In the genomic region with DNA sequence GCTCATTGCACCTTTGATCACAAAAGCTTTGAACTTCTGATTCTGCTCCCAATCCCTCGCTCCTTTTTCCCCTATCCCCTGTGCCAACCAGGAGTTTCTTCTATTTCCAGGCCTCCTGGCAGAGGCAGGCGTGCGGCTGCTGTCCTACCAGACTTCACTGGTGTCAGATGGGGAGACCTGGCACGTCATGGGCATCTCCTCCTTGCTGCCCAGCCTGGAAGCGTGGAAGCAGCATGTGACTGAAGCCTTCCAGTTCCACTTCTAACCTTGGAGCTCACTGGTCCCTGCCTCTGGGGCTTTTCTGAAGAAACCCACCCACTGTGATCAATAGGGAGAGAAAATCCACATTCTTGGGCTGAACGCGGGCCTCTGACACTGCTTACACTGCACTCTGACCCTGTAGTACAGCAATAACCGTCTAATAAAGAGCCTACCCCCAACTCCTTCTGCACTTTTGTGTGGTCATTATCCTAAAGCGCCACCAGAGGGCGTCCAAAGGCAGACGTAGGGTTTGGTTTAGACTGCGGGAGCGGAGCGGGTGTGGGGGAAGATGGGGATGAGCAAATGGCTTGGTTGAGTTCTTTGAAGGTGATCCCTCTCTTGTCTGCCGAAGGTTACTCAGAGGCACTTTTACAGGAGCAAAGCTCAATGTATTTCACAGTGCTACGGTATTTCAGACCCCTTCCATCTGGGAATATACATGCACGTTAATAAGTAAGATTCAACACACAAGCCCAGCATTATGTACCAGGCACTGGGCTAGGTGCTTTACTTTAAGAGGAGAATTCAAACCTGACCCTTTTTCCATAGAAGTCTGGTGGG, we compare ENCODE assay signal across 1 cellular context.
A peak's percentile ranks its signal among the peaks of the same experiment; 100 is the strongest.
TF ChIP-seq lines count a peak whose summit lies in the region.

No MANE protein-coding gene starts in this region.

TF ChIP-seq in HepG2, 621 proteins besides CTCF, POLR2A, EP300 and RAD21 (continued from another document and continues in another):
- TF ChIP-seq ZNF644 (CRISPR knock-in tag; IDR thresholded peaks at IDR 0.05; ENCODE audit: low read depth) (no peak; the same call in 1 of the 2 replicates), ZSCAN25 (CRISPR knock-in tag; IDR thresholded peaks at IDR 0.05) (0 out of 2 replicates have a peak, but pooled peaks have one; percentile 36), ZNF816 (CRISPR knock-in tag; IDR thresholded peaks at IDR 0.05; ENCODE audit: borderline replicate concordance) (no peak), SKI (IDR thresholded peaks at IDR 0.05; ENCODE audit: partially characterized antibody) (no peak), ZNF337 (CRISPR knock-in tag; IDR thresholded peaks at IDR 0.05; ENCODE audit: borderline replicate concordance, low read depth) (no peak), RNF2 (conservative IDR thresholded peaks at IDR 0.05; ENCODE audit: low read depth) (no peak), ZNF33B (CRISPR knock-in tag; IDR thresholded peaks at IDR 0.05) (no peak), BCL6 (CRISPR knock-in tag; IDR thresholded peaks at IDR 0.05) (0 out of 2 replicates have a peak, but pooled peaks have one; percentile 20), ZNF552 (CRISPR knock-in tag; IDR thresholded peaks at IDR 0.05; ENCODE audit: borderline replicate concordance) (no peak), ZNF138 (CRISPR knock-in tag; IDR thresholded peaks at IDR 0.05; ENCODE audit: low read depth) (no peak), REL (CRISPR knock-in tag; conservative IDR thresholded peaks at IDR 0.05) (no peak), NR1H2 (CRISPR knock-in tag; IDR thresholded peaks at IDR 0.05; ENCODE audit: borderline replicate concordance, low read depth) (no peak), ZNF484 (CRISPR knock-in tag; IDR thresholded peaks at IDR 0.05; ENCODE audit: borderline replicate concordance, low read depth) (no peak), PRMT3 (CRISPR knock-in tag; IDR thresholded peaks at IDR 0.05; ENCODE audit: borderline replicate concordance, low read depth) (no peak), SRY (CRISPR knock-in tag; IDR thresholded peaks at IDR 0.05) (no peak), ZNF598 (CRISPR knock-in tag; IDR thresholded peaks at IDR 0.05; ENCODE audit: borderline replicate concordance) (peak; percentile 16; the same call in 1 of the 2 replicates), ETV5 (CRISPR knock-in tag; IDR thresholded peaks at IDR 0.05; ENCODE audit: borderline replicate concordance) (no peak; the same call in 1 of the 2 replicates), NFRKB (IDR thresholded peaks at IDR 0.05) (no peak), ZNF33A (CRISPR knock-in tag; IDR thresholded peaks at IDR 0.05; ENCODE audit: borderline replicate concordance) (no peak), ZNF720 (CRISPR knock-in tag; IDR thresholded peaks at IDR 0.05) (no peak), ZNF629 (CRISPR knock-in tag; conservative IDR thresholded peaks at IDR 0.05) (no peak), MZF1 (CRISPR knock-in tag; IDR thresholded peaks at IDR 0.05; ENCODE audit: borderline replicate concordance) (no peak), AGO2 (optimal IDR thresholded peaks at IDR 0.05; ENCODE audit: low read depth, low read length) (no peak), KDM5A (IDR thresholded peaks at IDR 0.05; ENCODE audit: borderline replicate concordance, low read length) (no peak), MATR3 (CRISPR knock-in tag; IDR thresholded peaks at IDR 0.05) (no peak), CCAR2 (optimal IDR thresholded peaks at IDR 0.05; ENCODE audit: low read depth, low read length) (no peak), ZNF557 (CRISPR knock-in tag; IDR thresholded peaks at IDR 0.05) (0 out of 2 replicates have a peak, but pooled peaks have one; percentile 45), JARID2 (CRISPR knock-in tag; IDR thresholded peaks at IDR 0.05; ENCODE audit: insufficient replicate concordance) (no peak), NFIC (IDR thresholded peaks at IDR 0.05; ENCODE audit: low read length) (0 out of 2 replicates have a peak, but pooled peaks have one; percentile 30), NCOR1 (IDR thresholded peaks at IDR 0.05; ENCODE audit: borderline replicate concordance, low read length) (no peak; the same call in 1 of the 2 replicates), PPARG (CRISPR knock-in tag; conservative IDR thresholded peaks at IDR 0.05) (0 out of 2 replicates have a peak, but pooled peaks have one; percentile 31), MLLT10 (CRISPR knock-in tag; IDR thresholded peaks at IDR 0.05) (no peak), NFE2L1 (CRISPR knock-in tag; IDR thresholded peaks at IDR 0.05; ENCODE audit: borderline replicate concordance) (no peak), PHB2 (IDR thresholded peaks at IDR 0.05; ENCODE audit: partially characterized antibody) (no peak), ZNF12 (CRISPR knock-in tag; IDR thresholded peaks at IDR 0.05) (no peak), ZNF562 (CRISPR knock-in tag; IDR thresholded peaks at IDR 0.05; ENCODE audit: borderline replicate concordance) (no peak), HDAC1 (CRISPR knock-in tag; IDR thresholded peaks at IDR 0.05) (no peak), HOXA7 (CRISPR knock-in tag; IDR thresholded peaks at IDR 0.05) (no peak), BORCS8-MEF2B (CRISPR knock-in tag; IDR thresholded peaks at IDR 0.05) (no peak), TAF15 (IDR thresholded peaks at IDR 0.05; ENCODE audit: low read depth, low read length, poor library complexity, severe bottlenecking) (no peak)
- TF ChIP-seq, protein P1, sequence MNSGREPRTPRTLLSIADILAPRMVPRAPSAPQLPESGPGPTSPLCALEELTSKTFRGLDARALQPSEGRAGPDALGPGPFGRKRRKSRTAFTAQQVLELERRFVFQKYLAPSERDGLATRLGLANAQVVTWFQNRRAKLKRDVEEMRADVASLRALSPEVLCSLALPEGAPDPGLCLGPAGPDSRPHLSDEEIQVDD (CRISPR knock-in tag; IDR thresholded peaks at IDR 0.05; ENCODE audit: borderline replicate concordance): no peak
- TF ChIP-seq, protein P2, sequence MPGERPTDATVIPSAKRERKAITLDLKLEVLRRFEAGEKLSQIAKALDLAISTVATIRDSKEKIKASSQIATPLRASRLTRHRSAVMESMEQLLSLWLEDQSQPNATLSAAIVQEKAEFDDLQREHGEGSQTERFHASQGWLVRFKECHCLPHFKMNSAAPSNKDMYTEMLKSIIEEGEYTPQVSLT (CRISPR knock-in tag; IDR thresholded peaks at IDR 0.05; ENCODE audit: borderline replicate concordance, low read depth): no peak
- TF ChIP-seq, protein P3, sequence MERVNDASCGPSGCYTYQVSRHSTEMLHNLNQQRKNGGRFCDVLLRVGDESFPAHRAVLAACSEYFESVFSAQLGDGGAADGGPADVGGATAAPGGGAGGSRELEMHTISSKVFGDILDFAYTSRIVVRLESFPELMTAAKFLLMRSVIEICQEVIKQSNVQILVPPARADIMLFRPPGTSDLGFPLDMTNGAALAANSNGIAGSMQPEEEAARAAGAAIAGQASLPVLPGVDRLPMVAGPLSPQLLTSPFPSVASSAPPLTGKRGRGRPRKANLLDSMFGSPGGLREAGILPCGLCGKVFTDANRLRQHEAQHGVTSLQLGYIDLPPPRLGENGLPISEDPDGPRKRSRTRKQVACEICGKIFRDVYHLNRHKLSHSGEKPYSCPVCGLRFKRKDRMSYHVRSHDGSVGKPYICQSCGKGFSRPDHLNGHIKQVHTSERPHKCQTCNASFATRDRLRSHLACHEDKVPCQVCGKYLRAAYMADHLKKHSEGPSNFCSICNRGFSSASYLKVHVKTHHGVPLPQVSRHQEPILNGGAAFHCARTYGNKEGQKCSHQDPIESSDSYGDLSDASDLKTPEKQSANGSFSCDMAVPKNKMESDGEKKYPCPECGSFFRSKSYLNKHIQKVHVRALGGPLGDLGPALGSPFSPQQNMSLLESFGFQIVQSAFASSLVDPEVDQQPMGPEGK (CRISPR knock-in tag; IDR thresholded peaks at IDR 0.05): 0 out of 2 replicates have a peak, but pooled peaks have one; percentile 32
- TF ChIP-seq, protein P4, sequence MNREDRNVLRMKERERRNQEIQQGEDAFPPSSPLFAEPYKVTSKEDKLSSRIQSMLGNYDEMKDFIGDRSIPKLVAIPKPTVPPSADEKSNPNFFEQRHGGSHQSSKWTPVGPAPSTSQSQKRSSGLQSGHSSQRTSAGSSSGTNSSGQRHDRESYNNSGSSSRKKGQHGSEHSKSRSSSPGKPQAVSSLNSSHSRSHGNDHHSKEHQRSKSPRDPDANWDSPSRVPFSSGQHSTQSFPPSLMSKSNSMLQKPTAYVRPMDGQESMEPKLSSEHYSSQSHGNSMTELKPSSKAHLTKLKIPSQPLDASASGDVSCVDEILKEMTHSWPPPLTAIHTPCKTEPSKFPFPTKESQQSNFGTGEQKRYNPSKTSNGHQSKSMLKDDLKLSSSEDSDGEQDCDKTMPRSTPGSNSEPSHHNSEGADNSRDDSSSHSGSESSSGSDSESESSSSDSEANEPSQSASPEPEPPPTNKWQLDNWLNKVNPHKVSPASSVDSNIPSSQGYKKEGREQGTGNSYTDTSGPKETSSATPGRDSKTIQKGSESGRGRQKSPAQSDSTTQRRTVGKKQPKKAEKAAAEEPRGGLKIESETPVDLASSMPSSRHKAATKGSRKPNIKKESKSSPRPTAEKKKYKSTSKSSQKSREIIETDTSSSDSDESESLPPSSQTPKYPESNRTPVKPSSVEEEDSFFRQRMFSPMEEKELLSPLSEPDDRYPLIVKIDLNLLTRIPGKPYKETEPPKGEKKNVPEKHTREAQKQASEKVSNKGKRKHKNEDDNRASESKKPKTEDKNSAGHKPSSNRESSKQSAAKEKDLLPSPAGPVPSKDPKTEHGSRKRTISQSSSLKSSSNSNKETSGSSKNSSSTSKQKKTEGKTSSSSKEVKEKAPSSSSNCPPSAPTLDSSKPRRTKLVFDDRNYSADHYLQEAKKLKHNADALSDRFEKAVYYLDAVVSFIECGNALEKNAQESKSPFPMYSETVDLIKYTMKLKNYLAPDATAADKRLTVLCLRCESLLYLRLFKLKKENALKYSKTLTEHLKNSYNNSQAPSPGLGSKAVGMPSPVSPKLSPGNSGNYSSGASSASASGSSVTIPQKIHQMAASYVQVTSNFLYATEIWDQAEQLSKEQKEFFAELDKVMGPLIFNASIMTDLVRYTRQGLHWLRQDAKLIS (CRISPR knock-in tag; IDR thresholded peaks at IDR 0.05): no peak
- TF ChIP-seq, protein P5, sequence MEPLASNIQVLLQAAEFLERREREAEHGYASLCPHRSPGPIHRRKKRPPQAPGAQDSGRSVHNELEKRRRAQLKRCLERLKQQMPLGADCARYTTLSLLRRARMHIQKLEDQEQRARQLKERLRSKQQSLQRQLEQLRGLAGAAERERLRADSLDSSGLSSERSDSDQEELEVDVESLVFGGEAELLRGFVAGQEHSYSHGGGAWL (CRISPR knock-in tag; IDR thresholded peaks at IDR 0.05): no peak
- TF ChIP-seq, protein P6, sequence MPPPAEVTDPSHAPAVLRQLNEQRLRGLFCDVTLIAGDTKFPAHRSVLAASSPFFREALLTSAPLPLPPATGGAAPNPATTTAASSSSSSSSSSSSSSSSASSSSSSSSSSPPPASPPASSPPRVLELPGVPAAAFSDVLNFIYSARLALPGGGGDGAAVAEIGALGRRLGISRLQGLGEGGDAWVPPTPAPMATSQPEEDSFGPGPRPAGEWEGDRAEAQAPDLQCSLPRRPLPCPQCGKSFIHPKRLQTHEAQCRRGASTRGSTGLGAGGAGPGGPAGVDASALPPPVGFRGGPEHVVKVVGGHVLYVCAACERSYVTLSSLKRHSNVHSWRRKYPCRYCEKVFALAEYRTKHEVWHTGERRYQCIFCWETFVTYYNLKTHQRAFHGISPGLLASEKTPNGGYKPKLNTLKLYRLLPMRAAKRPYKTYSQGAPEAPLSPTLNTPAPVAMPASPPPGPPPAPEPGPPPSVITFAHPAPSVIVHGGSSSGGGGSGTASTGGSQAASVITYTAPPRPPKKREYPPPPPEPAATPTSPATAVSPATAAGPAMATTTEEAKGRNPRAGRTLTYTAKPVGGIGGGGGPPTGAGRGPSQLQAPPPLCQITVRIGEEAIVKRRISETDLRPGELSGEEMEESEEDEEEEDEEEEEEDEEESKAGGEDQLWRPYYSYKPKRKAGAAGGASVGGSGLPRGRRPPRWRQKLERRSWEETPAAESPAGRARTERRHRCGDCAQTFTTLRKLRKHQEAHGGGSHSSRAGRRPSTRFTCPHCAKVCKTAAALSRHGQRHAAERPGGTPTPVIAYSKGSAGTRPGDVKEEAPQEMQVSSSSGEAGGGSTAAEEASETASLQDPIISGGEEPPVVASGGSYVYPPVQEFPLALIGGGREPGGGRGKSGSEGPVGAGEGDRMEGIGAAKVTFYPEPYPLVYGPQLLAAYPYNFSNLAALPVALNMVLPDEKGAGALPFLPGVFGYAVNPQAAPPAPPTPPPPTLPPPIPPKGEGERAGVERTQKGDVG (CRISPR knock-in tag; IDR thresholded peaks at IDR 0.05; ENCODE audit: borderline replicate concordance): peak; percentile 57; the same call in 1 of the 2 replicates
- TF ChIP-seq, protein P7, sequence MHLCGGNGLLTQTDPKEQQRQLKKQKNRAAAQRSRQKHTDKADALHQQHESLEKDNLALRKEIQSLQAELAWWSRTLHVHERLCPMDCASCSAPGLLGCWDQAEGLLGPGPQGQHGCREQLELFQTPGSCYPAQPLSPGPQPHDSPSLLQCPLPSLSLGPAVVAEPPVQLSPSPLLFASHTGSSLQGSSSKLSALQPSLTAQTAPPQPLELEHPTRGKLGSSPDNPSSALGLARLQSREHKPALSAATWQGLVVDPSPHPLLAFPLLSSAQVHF (CRISPR knock-in tag; IDR thresholded peaks at IDR 0.05): no peak
- TF ChIP-seq, protein P8, sequence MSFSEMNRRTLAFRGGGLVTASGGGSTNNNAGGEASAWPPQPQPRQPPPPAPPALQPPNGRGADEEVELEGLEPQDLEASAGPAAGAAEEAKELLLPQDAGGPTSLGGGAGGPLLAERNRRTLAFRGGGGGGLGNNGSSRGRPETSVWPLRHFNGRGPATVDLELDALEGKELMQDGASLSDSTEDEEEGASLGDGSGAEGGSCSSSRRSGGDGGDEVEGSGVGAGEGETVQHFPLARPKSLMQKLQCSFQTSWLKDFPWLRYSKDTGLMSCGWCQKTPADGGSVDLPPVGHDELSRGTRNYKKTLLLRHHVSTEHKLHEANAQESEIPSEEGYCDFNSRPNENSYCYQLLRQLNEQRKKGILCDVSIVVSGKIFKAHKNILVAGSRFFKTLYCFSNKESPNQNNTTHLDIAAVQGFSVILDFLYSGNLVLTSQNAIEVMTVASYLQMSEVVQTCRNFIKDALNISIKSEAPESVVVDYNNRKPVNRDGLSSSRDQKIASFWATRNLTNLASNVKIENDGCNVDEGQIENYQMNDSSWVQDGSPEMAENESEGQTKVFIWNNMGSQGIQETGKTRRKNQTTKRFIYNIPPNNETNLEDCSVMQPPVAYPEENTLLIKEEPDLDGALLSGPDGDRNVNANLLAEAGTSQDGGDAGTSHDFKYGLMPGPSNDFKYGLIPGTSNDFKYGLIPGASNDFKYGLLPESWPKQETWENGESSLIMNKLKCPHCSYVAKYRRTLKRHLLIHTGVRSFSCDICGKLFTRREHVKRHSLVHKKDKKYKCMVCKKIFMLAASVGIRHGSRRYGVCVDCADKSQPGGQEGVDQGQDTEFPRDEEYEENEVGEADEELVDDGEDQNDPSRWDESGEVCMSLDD (CRISPR knock-in tag; IDR thresholded peaks at IDR 0.05; ENCODE audit: borderline replicate concordance): no peak
- TF ChIP-seq, protein P9, sequence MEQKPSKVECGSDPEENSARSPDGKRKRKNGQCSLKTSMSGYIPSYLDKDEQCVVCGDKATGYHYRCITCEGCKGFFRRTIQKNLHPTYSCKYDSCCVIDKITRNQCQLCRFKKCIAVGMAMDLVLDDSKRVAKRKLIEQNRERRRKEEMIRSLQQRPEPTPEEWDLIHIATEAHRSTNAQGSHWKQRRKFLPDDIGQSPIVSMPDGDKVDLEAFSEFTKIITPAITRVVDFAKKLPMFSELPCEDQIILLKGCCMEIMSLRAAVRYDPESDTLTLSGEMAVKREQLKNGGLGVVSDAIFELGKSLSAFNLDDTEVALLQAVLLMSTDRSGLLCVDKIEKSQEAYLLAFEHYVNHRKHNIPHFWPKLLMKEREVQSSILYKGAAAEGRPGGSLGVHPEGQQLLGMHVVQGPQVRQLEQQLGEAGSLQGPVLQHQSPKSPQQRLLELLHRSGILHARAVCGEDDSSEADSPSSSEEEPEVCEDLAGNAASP (CRISPR knock-in tag; IDR thresholded peaks at IDR 0.05; ENCODE audit: borderline replicate concordance): 0 out of 2 replicates have a peak, but pooled peaks have one; percentile 44
